Comparison of ENCODE assay signal across 1 cellular context in genomic region chr2:212766921-212767320, GRCh38.
TF ChIP-seq lines count a peak whose summit lies in the region.

No MANE protein-coding gene starts in this region.

TF ChIP-seq in HEK293, 187 proteins besides CTCF, POLR2A, EP300 and RAD21 (continued from another document):
- TF ChIP-seq PRDM10 (tag by site-specific recombination; IDR thresholded peaks at IDR 0.05) (no peak), ZNF37A (tag by site-specific recombination; IDR thresholded peaks at IDR 0.05) (no peak), ZNF311 (tag by site-specific recombination; IDR thresholded peaks at IDR 0.05; ENCODE audit: borderline replicate concordance) (no peak), PATZ1 (tag by site-specific recombination; IDR thresholded peaks at IDR 0.05) (no peak), SCRT2 (tag by site-specific recombination; IDR thresholded peaks at IDR 0.05) (no peak), ZEB2 (tag by site-specific recombination; IDR thresholded peaks at IDR 0.05) (no peak), ZNF221 (tag by site-specific recombination; IDR thresholded peaks at IDR 0.05; ENCODE audit: borderline replicate concordance) (no peak), ZBTB44 (tag by site-specific recombination; IDR thresholded peaks at IDR 0.05) (peak; percentile 77), ZNF704 (tag by site-specific recombination; IDR thresholded peaks at IDR 0.05) (no peak), KLF9 (tag by site-specific recombination; IDR thresholded peaks at IDR 0.05; ENCODE audit: low read depth) (no peak), ZNF211 (tag by site-specific recombination; IDR thresholded peaks at IDR 0.05; ENCODE audit: low read depth) (no peak), ZIC2 (tag by site-specific recombination; IDR thresholded peaks at IDR 0.05) (no peak), BCL11A (tag by site-specific recombination; IDR thresholded peaks at IDR 0.05; ENCODE audit: low read depth) (peak; percentile 52; the same call in 1 of the 2 replicates), PRDM4 (tag by site-specific recombination; IDR thresholded peaks at IDR 0.05) (peak; percentile 64; the same call in 1 of the 2 replicates), TSHZ1 (tag by site-specific recombination; IDR thresholded peaks at IDR 0.05; ENCODE audit: borderline replicate concordance) (peak; percentile 70; the same call in 1 of the 2 replicates), ZNF768 (tag by site-specific recombination; IDR thresholded peaks at IDR 0.05) (no peak), ZBTB6 (tag by site-specific recombination; IDR thresholded peaks at IDR 0.05) (no peak), ZNF26 (tag by site-specific recombination; IDR thresholded peaks at IDR 0.05) (no peak), ZNF341 (tag by site-specific recombination; IDR thresholded peaks at IDR 0.05; ENCODE audit: low read depth) (no peak), ZNF621 (tag by site-specific recombination; IDR thresholded peaks at IDR 0.05) (no peak), FEZF1 (tag by site-specific recombination; IDR thresholded peaks at IDR 0.05) (peak; percentile 95), ZNF580 (tag by site-specific recombination; IDR thresholded peaks at IDR 0.05) (peak; percentile 42; the same call in 1 of the 2 replicates), ZNF112 (tag by site-specific recombination; IDR thresholded peaks at IDR 0.05) (no peak), ZNF48 (tag by site-specific recombination; IDR thresholded peaks at IDR 0.05) (no peak), ZNF133 (tag by site-specific recombination; IDR thresholded peaks at IDR 0.05) (no peak), TRIM28 (IDR thresholded peaks at IDR 0.05; ENCODE audit: borderline replicate concordance, low read length) (peak; percentile 36; the same call in 1 of the 2 replicates), KLF7 (tag by site-specific recombination; IDR thresholded peaks at IDR 0.05; ENCODE audit: borderline replicate concordance) (no peak)
